In genomic region chr12:59405992-59406391, GRCh38 we compare ENCODE assay signal across 20 cellular contexts.
DNase-seq lines count a peak whose midpoint lies in the region; ATAC-seq and TF ChIP-seq lines count a peak whose summit lies in the region.
"Had no signal": no experiment of that assay in that cellular context is flagged by ENCODE, and none has a peak within 500 bp of the region (broad histone marks: within the 10 kb centered on the region; RNA-seq: fewer than 3 reads in every experiment).

No MANE protein-coding gene starts in this region.

- no peak for TF ChIP-seq CTCF in activated CD8-positive, alpha-beta T cell treated with anti-CD3 and anti-CD28 coated beads for 36 hours (IDR thresholded peaks at IDR 0.05)

- H3K4me1 ChIP-seq in CD4-positive, alpha-beta memory T cell (ENCODE audit: insufficient read depth, low read length), result no peaks in the 10 kb centered on the region
- H3K4me1 ChIP-seq: BLaER1 had no signal

- H3K4me3 ChIP-seq in CD4-positive, alpha-beta memory T cell (ENCODE audit: low read length in 2 of 2), result no peak overlapping the region
- H3K4me3 ChIP-seq: BLaER1, GM12878, PC-9 had no signal

- no peaks in the 10 kb centered on the region for H3K36me3 ChIP-seq in CD4-positive, alpha-beta memory T cell (ENCODE audit: insufficient read depth, low read length)
- H3K36me3 ChIP-seq: BLaER1 had no signal

- H3K9me3 Mint-ChIP-seq in activated CD8-positive, alpha-beta T cell treated with anti-CD3 and anti-CD28 coated beads for 36 hours, result no peaks in the 10 kb centered on the region
- no peaks in the 10 kb centered on the region for H3K9me3 Mint-ChIP-seq in activated CD8-positive, alpha-beta T cell treated with anti-CD3 and anti-CD28 coated beads, Interleukin-2, amount 10 ng/mL, durations not matched to agents 7 days and 5 days (ENCODE audit: insufficient read depth)
- no peaks in the 10 kb centered on the region for H3K9me3 Mint-ChIP-seq in activated T-helper 2 cell treated with anti-CD3 and anti-CD28 coated beads, Interferon-gamma antibody, Interleukin-2, Interleukin-4, amounts not matched to agents 10 μg/mL and 5 μg/mL and 100 μg/mL, durations not matched to agents 14 hours and 24 hours and 36 hours
- no peaks in the 10 kb centered on the region for H3K9me3 Mint-ChIP-seq in stimulated activated naive CD8-positive, alpha-beta T cell treated with anti-CD3 and anti-CD28 coated beads, Interleukin-15, amount 100 ng/mL, for 72 hours
- H3K9me3 Mint-ChIP-seq in activated CD4-positive, alpha-beta memory T cell treated with anti-CD3 and anti-CD28 coated beads, Interleukin-2, amount 10 ng/mL, durations not matched to agents 7 days and 5 days, result no peaks in the 10 kb centered on the region
- H3K9me3 Mint-ChIP-seq in CD4-positive, alpha-beta memory T cell, result no peaks in the 10 kb centered on the region
- H3K9me3 Mint-ChIP-seq: CD8-positive, alpha-beta memory T cell; H9 had no signal

- H3K4me1 Mint-ChIP-seq in activated CD8-positive, alpha-beta T cell treated with anti-CD3 and anti-CD28 coated beads for 36 hours (ENCODE audit: low read depth), result peaks cover 16% of the 10 kb centered on the region
- peaks cover 14% of the 10 kb centered on the region for H3K4me1 Mint-ChIP-seq in activated CD8-positive, alpha-beta T cell treated with anti-CD3 and anti-CD28 coated beads, Interleukin-2, amount 10 ng/mL, durations not matched to agents 7 days and 5 days (ENCODE audit: low read depth)
- H3K4me1 Mint-ChIP-seq in activated T-helper 2 cell treated with anti-CD3 and anti-CD28 coated beads, Interferon-gamma antibody, Interleukin-2, Interleukin-4, amounts not matched to agents 10 μg/mL and 5 μg/mL and 100 μg/mL, durations not matched to agents 14 hours and 24 hours and 36 hours (ENCODE audit: low read depth), result peaks cover 20% of the 10 kb centered on the region
- peaks cover 15% of the 10 kb centered on the region for H3K4me1 Mint-ChIP-seq in stimulated activated naive CD8-positive, alpha-beta T cell treated with anti-CD3 and anti-CD28 coated beads, Interleukin-15, amount 100 ng/mL, for 72 hours
- H3K4me1 Mint-ChIP-seq in activated CD4-positive, alpha-beta memory T cell treated with anti-CD3 and anti-CD28 coated beads, Interleukin-2, amount 10 ng/mL, durations not matched to agents 7 days and 5 days, result peaks cover 12% of the 10 kb centered on the region
- H3K4me1 Mint-ChIP-seq in CD4-positive, alpha-beta memory T cell, result peaks cover 0 to 4% (median 3%) of the 10 kb centered on the region in 4 donors

- peak overlapping the region; percentile 9 for H3K27ac Mint-ChIP-seq in activated CD8-positive, alpha-beta T cell treated with anti-CD3 and anti-CD28 coated beads for 36 hours
- H3K27ac Mint-ChIP-seq in activated CD8-positive, alpha-beta T cell treated with anti-CD3 and anti-CD28 coated beads, Interleukin-2, amount 10 ng/mL, durations not matched to agents 7 days and 5 days, result no peak overlapping the region
- H3K27ac Mint-ChIP-seq in activated T-helper 2 cell treated with anti-CD3 and anti-CD28 coated beads, Interferon-gamma antibody, Interleukin-2, Interleukin-4, amounts not matched to agents 10 μg/mL and 5 μg/mL and 100 μg/mL, durations not matched to agents 14 hours and 24 hours and 36 hours, result peak overlapping the region; percentile 31
- H3K27ac Mint-ChIP-seq in stimulated activated naive CD8-positive, alpha-beta T cell treated with anti-CD3 and anti-CD28 coated beads, Interleukin-15, amount 100 ng/mL, for 72 hours, result peak overlapping the region in 1 of 2 donors; percentile 57
- H3K27ac Mint-ChIP-seq in activated CD4-positive, alpha-beta memory T cell treated with anti-CD3 and anti-CD28 coated beads, Interleukin-2, amount 10 ng/mL, durations not matched to agents 7 days and 5 days, result no peak overlapping the region
- no peak overlapping the region for H3K27ac Mint-ChIP-seq in CD4-positive, alpha-beta memory T cell
- H3K27ac Mint-ChIP-seq: H9 had no signal

- H3K4me3 Mint-ChIP-seq in activated CD8-positive, alpha-beta T cell treated with anti-CD3 and anti-CD28 coated beads for 36 hours, result no peak overlapping the region
- H3K4me3 Mint-ChIP-seq in activated CD8-positive, alpha-beta T cell treated with anti-CD3 and anti-CD28 coated beads, Interleukin-2, amount 10 ng/mL, durations not matched to agents 7 days and 5 days, result no peak overlapping the region
- no peak overlapping the region for H3K4me3 Mint-ChIP-seq in activated T-helper 2 cell treated with anti-CD3 and anti-CD28 coated beads, Interferon-gamma antibody, Interleukin-2, Interleukin-4, amounts not matched to agents 10 μg/mL and 5 μg/mL and 100 μg/mL, durations not matched to agents 14 hours and 24 hours and 36 hours (ENCODE audit: low read depth)
- no peak overlapping the region for H3K4me3 Mint-ChIP-seq in stimulated activated naive CD8-positive, alpha-beta T cell treated with anti-CD3 and anti-CD28 coated beads, Interleukin-15, amount 100 ng/mL, for 72 hours
- no peak overlapping the region for H3K4me3 Mint-ChIP-seq in activated CD4-positive, alpha-beta memory T cell treated with anti-CD3 and anti-CD28 coated beads, Interleukin-2, amount 10 ng/mL, durations not matched to agents 7 days and 5 days
- H3K4me3 Mint-ChIP-seq in CD4-positive, alpha-beta memory T cell, result no peak overlapping the region
- H3K4me3 Mint-ChIP-seq: CD8-positive, alpha-beta memory T cell; H9 had no signal

- H3K27ac ChIP-seq in CD4-positive, alpha-beta memory T cell (ENCODE audit: low read depth, low read length), result no peak overlapping the region
- H3K27ac ChIP-seq: BLaER1, KMS-11, PC-9 had no signal

- CTCF ChIA-PET in activated CD8-positive, alpha-beta T cell treated with anti-CD3 and anti-CD28 coated beads for 36 hours (lab: Charles Lee), result no interaction called here
- CTCF ChIA-PET in activated CD8-positive, alpha-beta T cell treated with anti-CD3 and anti-CD28 coated beads, Interleukin-2, amount 10 ng/mL, durations not matched to agents 7 days and 5 days (lab: Charles Lee), result interaction anchor here (3.7 kb wide), 1 partner anchor 430 kb away, joined by 31 read pairs; no protein-coding TSS in a partner anchor
- CTCF ChIA-PET in activated CD4-positive, alpha-beta memory T cell treated with anti-CD3 and anti-CD28 coated beads, Interleukin-2, amount 10 ng/mL, durations not matched to agents 7 days and 5 days (lab: Charles Lee), result interaction anchor here (1.3 kb wide), 1 partner anchor 402 kb away, joined by 3 read pairs; no protein-coding TSS in a partner anchor
- CTCF ChIA-PET in CD4-positive, alpha-beta memory T cell (lab: Charles Lee; ENCODE audit: partially characterized antibody), result interaction anchor here (0.9 to 2.0 kb wide), 3 partner anchors 402 to 430 kb away, joined by 3 to 13 read pairs (median 10); no protein-coding TSS in a partner anchor

- intact Hi-C loops in activated CD8-positive, alpha-beta T cell treated with anti-CD3 and anti-CD28 coated beads for 36 hours (cut with micrococcal nuclease), result loop anchor here (10.0 kb wide), 1 partner anchor 189 kb away; the partner anchor contains the start of gene SLC16A7
- intact Hi-C loops in activated T-helper 2 cell treated with anti-CD3 and anti-CD28 coated beads, Interferon-gamma antibody, Interleukin-2, Interleukin-4, amounts not matched to agents 10 μg/mL and 5 μg/mL and 100 μg/mL, durations not matched to agents 14 hours and 24 hours and 36 hours (cut with micrococcal nuclease), result loop anchor here (1.0 to 5.0 kb wide), 3 partner anchors 17 to 191 kb away; no protein-coding TSS in a partner anchor
- intact Hi-C loops in CD4-positive, alpha-beta memory T cell (cut with micrococcal nuclease), result no loop called here

- H3K9me3 ChIP-seq in CD4-positive, alpha-beta memory T cell (ENCODE audit: control insufficient read depth in 1 of 2, low read length in 2 of 2), result no peaks in the 10 kb centered on the region
- H3K9me3 ChIP-seq: BLaER1 had no signal

- no peak for DNase-seq in activated CD8-positive, alpha-beta T cell treated with anti-CD3 and anti-CD28 coated beads for 36 hours
- DNase-seq in activated CD8-positive, alpha-beta T cell treated with anti-CD3 and anti-CD28 coated beads, Interleukin-2, amount 10 ng/mL, durations not matched to agents 7 days and 5 days, result no peak
- DNase-seq in activated T-helper 2 cell treated with anti-CD3 and anti-CD28 coated beads, Interferon-gamma antibody, Interleukin-2, Interleukin-4, amounts not matched to agents 10 μg/mL and 5 μg/mL and 100 μg/mL, durations not matched to agents 14 hours and 24 hours and 36 hours (ENCODE audit: low spot score), result no peak
- DNase-seq in stimulated activated naive CD8-positive, alpha-beta T cell treated with anti-CD3 and anti-CD28 coated beads, Interleukin-15, amount 100 ng/mL, for 72 hours, result no peak
- no peak for DNase-seq in activated CD4-positive, alpha-beta memory T cell treated with anti-CD3 and anti-CD28 coated beads, Interleukin-2, amount 10 ng/mL, durations not matched to agents 7 days and 5 days
- DNase-seq in CD4-positive, alpha-beta memory T cell, result no peak
- DNase-seq: CD8-positive, alpha-beta memory T cell; DMS79; H9; NCI-H1092; NCI-H146; NCI-H2081 treated with DMSO at 0.1 percent for 48 hours; NCI-H510A; NCI-H774; PC-9 had no signal

- H3K27me3 Mint-ChIP-seq in activated CD8-positive, alpha-beta T cell treated with anti-CD3 and anti-CD28 coated beads for 36 hours, result peaks cover 4% of the 10 kb centered on the region
- no peaks in the 10 kb centered on the region for H3K27me3 Mint-ChIP-seq in activated CD8-positive, alpha-beta T cell treated with anti-CD3 and anti-CD28 coated beads, Interleukin-2, amount 10 ng/mL, durations not matched to agents 7 days and 5 days (ENCODE audit: low read depth)
- H3K27me3 Mint-ChIP-seq in activated T-helper 2 cell treated with anti-CD3 and anti-CD28 coated beads, Interferon-gamma antibody, Interleukin-2, Interleukin-4, amounts not matched to agents 10 μg/mL and 5 μg/mL and 100 μg/mL, durations not matched to agents 14 hours and 24 hours and 36 hours (ENCODE audit: low read depth), result peaks cover 5% of the 10 kb centered on the region
- no peaks in the 10 kb centered on the region for H3K27me3 Mint-ChIP-seq in stimulated activated naive CD8-positive, alpha-beta T cell treated with anti-CD3 and anti-CD28 coated beads, Interleukin-15, amount 100 ng/mL, for 72 hours
- no peaks in the 10 kb centered on the region for H3K27me3 Mint-ChIP-seq in activated CD4-positive, alpha-beta memory T cell treated with anti-CD3 and anti-CD28 coated beads, Interleukin-2, amount 10 ng/mL, durations not matched to agents 7 days and 5 days
- peaks cover 1% of the 10 kb centered on the region in 2 donors for H3K27me3 Mint-ChIP-seq in CD4-positive, alpha-beta memory T cell

- H3K27me3 ChIP-seq in CD4-positive, alpha-beta memory T cell (ENCODE audit: insufficient read depth, low read length), result no peaks in the 10 kb centered on the region
- H3K27me3 ChIP-seq: BLaER1 had no signal

- peak; percentile 90 for ATAC-seq in activated CD8-positive, alpha-beta T cell treated with anti-CD3 and anti-CD28 coated beads for 36 hours
- ATAC-seq in activated CD8-positive, alpha-beta T cell treated with anti-CD3 and anti-CD28 coated beads, Interleukin-2, amount 10 ng/mL, durations not matched to agents 7 days and 5 days, result no peak
- ATAC-seq in HG02938 (IDR thresholded peaks at IDR 0.05; ENCODE audit: unreplicated experiment), result peak; percentile 91
- ATAC-seq in stimulated activated naive CD8-positive, alpha-beta T cell treated with anti-CD3 and anti-CD28 coated beads, Interleukin-15, amount 100 ng/mL, for 72 hours, result peak; percentile 75
- no peak for ATAC-seq in HG03135 (IDR thresholded peaks at IDR 0.05; ENCODE audit: unreplicated experiment)
- ATAC-seq: GM12878 had no signal

- POLR2A ChIA-PET in activated CD8-positive, alpha-beta T cell treated with anti-CD3 and anti-CD28 coated beads for 36 hours (lab: Charles Lee), result no interaction called here
- POLR2A ChIA-PET in activated CD8-positive, alpha-beta T cell treated with anti-CD3 and anti-CD28 coated beads, Interleukin-2, amount 10 ng/mL, durations not matched to agents 7 days and 5 days (lab: Charles Lee), result no interaction called here
- POLR2A ChIA-PET in activated CD4-positive, alpha-beta memory T cell treated with anti-CD3 and anti-CD28 coated beads, Interleukin-2, amount 10 ng/mL, durations not matched to agents 7 days and 5 days (lab: Charles Lee), result no interaction called here
- POLR2A ChIA-PET in CD4-positive, alpha-beta memory T cell (lab: Charles Lee; ENCODE audit: partially characterized antibody), result no interaction called here

- no peaks in the 10 kb centered on the region for H3K36me3 Mint-ChIP-seq in activated CD8-positive, alpha-beta T cell treated with anti-CD3 and anti-CD28 coated beads for 36 hours (ENCODE audit: low read depth)
- H3K36me3 Mint-ChIP-seq in activated CD8-positive, alpha-beta T cell treated with anti-CD3 and anti-CD28 coated beads, Interleukin-2, amount 10 ng/mL, durations not matched to agents 7 days and 5 days (ENCODE audit: low read depth), result no peaks in the 10 kb centered on the region
- H3K36me3 Mint-ChIP-seq in activated T-helper 2 cell treated with anti-CD3 and anti-CD28 coated beads, Interferon-gamma antibody, Interleukin-2, Interleukin-4, amounts not matched to agents 10 μg/mL and 5 μg/mL and 100 μg/mL, durations not matched to agents 14 hours and 24 hours and 36 hours (ENCODE audit: low read depth), result no peaks in the 10 kb centered on the region
- no peaks in the 10 kb centered on the region for H3K36me3 Mint-ChIP-seq in activated CD4-positive, alpha-beta memory T cell treated with anti-CD3 and anti-CD28 coated beads, Interleukin-2, amount 10 ng/mL, durations not matched to agents 7 days and 5 days (ENCODE audit: low read depth)
- no peaks in the 10 kb centered on the region for H3K36me3 Mint-ChIP-seq in CD4-positive, alpha-beta memory T cell
- H3K36me3 Mint-ChIP-seq: CD8-positive, alpha-beta memory T cell had no signal

Comparison
In these comparisons a context has a peak if more than half of its experiments do, and no peak if none do; other contexts are left out.
1. ATAC-seq: peak in activated CD8-positive, alpha-beta T cell treated with anti-CD3 and anti-CD28 coated beads for 36 hours (single experiment), HG02938 (single experiment) and stimulated activated naive CD8-positive, alpha-beta T cell treated with anti-CD3 and anti-CD28 coated beads, Interleukin-15, amount 100 ng/mL, for 72 hours (single experiment); none in activated CD8-positive, alpha-beta T cell treated with anti-CD3 and anti-CD28 coated beads, Interleukin-2, amount 10 ng/mL, durations not matched to agents 7 days and 5 days (single experiment) and HG03135 (single experiment).
2. H3K27ac Mint-ChIP-seq: peak in activated CD8-positive, alpha-beta T cell treated with anti-CD3 and anti-CD28 coated beads for 36 hours (single experiment) and activated T-helper 2 cell treated with anti-CD3 and anti-CD28 coated beads, Interferon-gamma antibody, Interleukin-2, Interleukin-4, amounts not matched to agents 10 μg/mL and 5 μg/mL and 100 μg/mL, durations not matched to agents 14 hours and 24 hours and 36 hours (single experiment); none in activated CD8-positive, alpha-beta T cell treated with anti-CD3 and anti-CD28 coated beads, Interleukin-2, amount 10 ng/mL, durations not matched to agents 7 days and 5 days (single experiment), activated CD4-positive, alpha-beta memory T cell treated with anti-CD3 and anti-CD28 coated beads, Interleukin-2, amount 10 ng/mL, durations not matched to agents 7 days and 5 days (single experiment) and CD4-positive, alpha-beta memory T cell (0 of 7).